1 cellular context compared by ENCODE assay signal in the genomic region with DNA sequence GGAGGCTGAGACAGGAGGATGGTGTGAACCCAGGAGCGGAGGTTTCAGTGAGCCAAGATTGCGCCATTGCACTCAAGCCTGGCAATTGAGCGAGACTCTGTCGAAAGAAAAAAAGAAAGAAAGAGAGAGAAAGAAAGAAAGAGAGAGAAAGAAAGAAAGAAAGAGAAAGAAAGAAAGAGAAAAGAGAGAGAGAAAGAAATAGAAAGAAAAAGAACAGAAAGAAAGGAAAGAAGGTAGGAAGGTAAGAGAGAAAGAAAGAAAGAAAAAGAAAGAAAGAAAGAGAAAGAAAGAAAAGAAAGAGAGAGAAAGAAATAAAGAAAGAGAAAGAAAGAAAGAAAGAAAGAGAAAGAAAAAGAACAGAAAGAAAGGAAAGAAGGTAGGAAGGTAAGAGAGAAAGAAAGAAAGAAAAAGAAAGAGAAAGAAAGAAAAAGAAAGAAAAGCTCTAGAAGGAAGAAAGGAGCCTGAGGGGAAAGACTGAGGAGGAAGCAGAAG.
TF ChIP-seq lines count a peak whose summit lies in the region.

No MANE protein-coding gene starts in this region.

TF ChIP-seq in K562, 482 proteins besides CTCF, POLR2A, EP300 and RAD21:
- TF ChIP-seq, protein P1, sequence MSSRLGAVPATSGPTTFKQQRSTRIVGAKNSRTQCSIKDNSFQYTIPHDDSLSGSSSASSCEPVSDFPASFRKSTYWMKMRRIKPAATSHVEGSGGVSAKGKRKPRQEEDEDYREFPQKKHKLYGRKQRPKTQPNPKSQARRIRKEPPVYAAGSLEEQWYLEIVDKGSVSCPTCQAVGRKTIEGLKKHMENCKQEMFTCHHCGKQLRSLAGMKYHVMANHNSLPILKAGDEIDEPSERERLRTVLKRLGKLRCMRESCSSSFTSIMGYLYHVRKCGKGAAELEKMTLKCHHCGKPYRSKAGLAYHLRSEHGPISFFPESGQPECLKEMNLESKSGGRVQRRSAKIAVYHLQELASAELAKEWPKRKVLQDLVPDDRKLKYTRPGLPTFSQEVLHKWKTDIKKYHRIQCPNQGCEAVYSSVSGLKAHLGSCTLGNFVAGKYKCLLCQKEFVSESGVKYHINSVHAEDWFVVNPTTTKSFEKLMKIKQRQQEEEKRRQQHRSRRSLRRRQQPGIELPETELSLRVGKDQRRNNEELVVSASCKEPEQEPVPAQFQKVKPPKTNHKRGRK (tag; IDR thresholded peaks at IDR 0.05): peak; percentile 95
